In genomic region chr7:29275018-29275318, GRCh38 we compare ENCODE assay signal across 2 cellular contexts.
TF ChIP-seq lines count a peak whose summit lies in the region.

No MANE protein-coding gene starts in this region.

TF ChIP-seq in K562, 482 proteins besides CTCF, POLR2A, EP300 and RAD21:
- TF ChIP-seq RBM25 (IDR thresholded peaks at IDR 0.05; ENCODE audit: low read depth, low read length, severe bottlenecking), result peak; percentile 58
- no peak for TF ChIP-seq ZNF253 (CRISPR knock-in tag; conservative IDR thresholded peaks at IDR 0.05)

TF ChIP-seq in H1, 55 proteins besides CTCF, POLR2A, EP300 and RAD21:
- TF ChIP-seq TBP (IDR thresholded peaks at IDR 0.05; ENCODE audit: low read depth, low read length), result no peak
- TF ChIP-seq HDAC2 (IDR thresholded peaks at IDR 0.05; ENCODE audit: borderline replicate concordance in 1 of 2, low read depth in 2 of 2, low read length in 2 of 2), result peak in 1 of 2 experiments; percentile 72; a peak in 1 of 4 replicates
- no peak for TF ChIP-seq BRCA1 (IDR thresholded peaks at IDR 0.05; ENCODE audit: low read depth, low read length)
- TF ChIP-seq SUZ12 (IDR thresholded peaks at IDR 0.05; ENCODE audit: low read length), result no peak
- TF ChIP-seq KDM1A (IDR thresholded peaks at IDR 0.05; ENCODE audit: borderline replicate concordance, low read length), result peak; percentile 63; the same call in 1 of the 2 replicates
- TF ChIP-seq TAF1 (IDR thresholded peaks at IDR 0.05; ENCODE audit: low read depth, low read length), result no peak
- no peak for TF ChIP-seq RNF2 (IDR thresholded peaks at IDR 0.05; ENCODE audit: borderline replicate concordance, low read depth, low read length, missing control alignments, poor library complexity, severe bottlenecking)
- no peak for TF ChIP-seq SIN3A (conservative IDR thresholded peaks at IDR 0.05 in 1 of 2, IDR thresholded peaks at IDR 0.05 in 1 of 2; ENCODE audit: low read depth in 1 of 2, low read length in 2 of 2)
- TF ChIP-seq RFX5 (IDR thresholded peaks at IDR 0.05; ENCODE audit: borderline replicate concordance, low read depth, low read length), result no peak
